Comparison of ENCODE assay signal across 19 cellular contexts in the genomic region with DNA sequence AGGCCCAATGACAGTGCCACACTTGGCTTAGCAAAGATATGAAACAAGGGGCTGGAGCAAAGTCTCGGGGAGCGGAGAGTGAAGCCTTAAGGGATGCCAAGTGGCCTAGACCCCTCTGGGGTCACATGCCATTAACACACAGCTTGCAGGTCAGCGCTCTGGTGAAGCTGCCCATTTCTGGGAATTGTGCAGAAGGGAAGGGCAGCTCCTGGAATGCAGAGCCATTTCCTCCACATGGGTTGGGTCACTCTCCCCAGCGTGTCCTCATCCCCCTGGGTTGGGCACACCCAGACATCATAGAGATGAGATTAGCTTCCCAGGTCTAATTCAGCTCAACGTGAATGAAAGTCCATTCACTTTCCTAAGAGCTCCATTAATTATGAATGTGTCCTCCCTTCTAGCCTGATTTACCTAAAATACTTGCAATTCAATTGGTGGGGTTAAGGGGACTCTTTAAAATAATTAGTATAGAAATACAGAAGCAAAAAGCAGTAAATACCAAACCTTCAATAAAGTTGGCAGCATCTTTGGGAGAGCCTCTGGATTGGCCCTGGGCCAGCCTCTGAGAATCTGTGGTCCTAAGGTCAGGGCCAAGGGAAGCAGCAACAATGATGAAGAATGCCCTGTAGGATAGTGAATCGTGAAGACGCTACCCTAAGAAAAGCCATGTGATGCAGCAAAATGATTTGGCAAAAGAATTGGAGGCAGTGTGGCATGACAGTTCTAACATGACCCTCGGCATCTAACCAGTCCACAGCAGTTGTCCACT. TPM values are rescaled to one million over a fixed set of nuclear protein-coding genes. Genes with fewer than 3 reads are reported as not detected.
DNase-seq lines count a peak whose midpoint lies in the region; ATAC-seq and TF ChIP-seq lines count a peak whose summit lies in the region.
"Had no signal": no experiment of that assay in that cellular context is flagged by ENCODE, and none has a peak within 500 bp of the region (broad histone marks: within the 10 kb centered on the region; RNA-seq: fewer than 3 reads in every experiment).

No MANE protein-coding gene starts in this region.

- H3K9me3 ChIP-seq in SJSA1 (replicated peaks) (no peaks in the 10 kb centered on the region; the same call in 1 of the 2 replicates), right atrium auricular region (no peaks in the 10 kb centered on the region), neuronal stem cell (replicated peaks in 1 of 2; ENCODE audit: control insufficient read depth in 2 of 2, insufficient read depth in 1 of 2, low read depth in 1 of 2, low read length in 2 of 2) (no peaks in the 10 kb centered on the region)

- no peak overlapping the region for H2BK12ac ChIP-seq in neuronal stem cell (ENCODE audit: low read length)

- peaks cover 2% of the 10 kb centered on the region for H3K4me1 Mint-ChIP-seq in progenitor cell of endocrine pancreas (ENCODE audit: low read depth)
- H3K4me1 Mint-ChIP-seq: CD8-positive, alpha-beta memory T cell had no signal

- peaks cover 3% of the 10 kb centered on the region for H3K36me3 Mint-ChIP-seq in progenitor cell of endocrine pancreas (ENCODE audit: insufficient read depth)
- H3K36me3 Mint-ChIP-seq: CD8-positive, alpha-beta memory T cell had no signal

- peaks cover 46% of the 10 kb centered on the region for H3K36me3 ChIP-seq in SJSA1
- no peaks in the 10 kb centered on the region for H3K36me3 ChIP-seq in right atrium auricular region
- H3K36me3 ChIP-seq in neuronal stem cell (replicated peaks in 1 of 2; ENCODE audit: control insufficient read depth in 2 of 2, insufficient read depth in 2 of 2, low read length in 2 of 2) = no peaks in the 10 kb centered on the region

- no peak overlapping the region for H3K4me3 Mint-ChIP-seq in progenitor cell of endocrine pancreas (ENCODE audit: low read depth)
- H3K4me3 Mint-ChIP-seq: CD8-positive, alpha-beta memory T cell had no signal

- H3K9ac ChIP-seq in neuronal stem cell (ENCODE audit: low read depth, low read length, poor library complexity) = no peak overlapping the region

- no peak overlapping the region for H2AFZ ChIP-seq in neuronal stem cell (ENCODE audit: low read length)

- no peak overlapping the region for H2BK120ac ChIP-seq in neuronal stem cell (ENCODE audit: low read depth, low read length)

- no peak overlapping the region for H3K4me2 ChIP-seq in neuronal stem cell (ENCODE audit: insufficient read depth, low read length, poor library complexity, severe bottlenecking)

- H3K23ac ChIP-seq in neuronal stem cell (ENCODE audit: low read depth, low read length, poor library complexity) = no peak overlapping the region

- H3K18ac ChIP-seq in neuronal stem cell (ENCODE audit: low read length) = no peak overlapping the region

- H3K4me3 ChIP-seq in SJSA1 = no peak overlapping the region
- H3K4me3 ChIP-seq in right atrium auricular region = no peak overlapping the region
- no peak overlapping the region for H3K4me3 ChIP-seq in neuronal stem cell (ENCODE audit: low read length in 2 of 2)
- H3K4me3 ChIP-seq: BLaER1 treated with 17β-estradiol and CSF1 and Interleukin-3, amounts not matched to agents 10 nM and 100 nM; K562 had no signal

- no peak overlapping the region for H4K91ac ChIP-seq in neuronal stem cell (ENCODE audit: low read depth, low read length, poor library complexity)

- H3K27ac Mint-ChIP-seq in progenitor cell of endocrine pancreas = peak overlapping the region; percentile 42
- H3K27ac Mint-ChIP-seq: CD8-positive, alpha-beta memory T cell had no signal

- H3K9me3 Mint-ChIP-seq in progenitor cell of endocrine pancreas (ENCODE audit: low read depth) = peaks cover 4% of the 10 kb centered on the region
- H3K9me3 Mint-ChIP-seq: CD8-positive, alpha-beta memory T cell had no signal

- ATAC-seq in HG02759 (IDR thresholded peaks at IDR 0.05; ENCODE audit: unreplicated experiment) = no peak
- ATAC-seq: K562 had no signal

- no peak overlapping the region for H2AK5ac ChIP-seq in neuronal stem cell (ENCODE audit: low read depth, low read length)

- no peak for DNase-seq in SJSA1 (ENCODE audit: low read depth in 1 of 2, low spot score in 2 of 2)
- no peak for DNase-seq in caudate nucleus (lab: John Stamatoyannopoulos, UW)
- no peak for DNase-seq in right atrium auricular region (ENCODE audit: low spot score)
- DNase-seq in progenitor cell of endocrine pancreas (ENCODE audit: low spot score, unreplicated experiment) = no peak
- DNase-seq in stimulated activated CD4-positive, alpha-beta T cell treated with anti-CD3 and anti-CD28 coated beads, Interleukin-12 subunit alpha, Interleukin-12 subunit beta, amount 100 ng/mL, for 4 hours = no peak
- no peak for DNase-seq in neuronal stem cell (ENCODE audit: low spot score)
- no peak for DNase-seq in middle frontal gyrus (ENCODE audit: extremely low spot score, low spot score)
- DNase-seq: CD8-positive, alpha-beta memory T cell; NCI-H1105; NCI-H2081 treated with DMSO at 0.1 percent for 48 hours; NCI-H510A; NCI-H748 treated with DMSO at 0.1 percent for 48 hours; NK-92 treated with Interleukin-12 subunit alpha and Interleukin-12 subunit beta, amount 100 ng/mL, for 24 hours; SHP77 treated with DMSO at 0.1 percent for 48 hours had no signal

- H3K27ac ChIP-seq in SJSA1 (peak overlapping the region; percentile 88), caudate nucleus (ENCODE audit: low read depth, low read length) (peak overlapping the region; percentile 84), right atrium auricular region (peak overlapping the region; percentile 79 to 95), neuronal stem cell (replicated peaks; ENCODE audit: low read length) (no peak overlapping the region)

- H3K27me3 ChIP-seq in SJSA1 (replicated peaks) = no peaks in the 10 kb centered on the region
- no peaks in the 10 kb centered on the region for H3K27me3 ChIP-seq in right atrium auricular region
- H3K27me3 ChIP-seq in neuronal stem cell (ENCODE audit: control insufficient read depth in 3 of 3, insufficient read depth in 3 of 3, low read depth in 1 of 3, low read length in 3 of 3) = no peaks in the 10 kb centered on the region
- H3K27me3 ChIP-seq: BLaER1 treated with 17β-estradiol and CSF1 and Interleukin-3, amounts not matched to agents 10 nM and 100 nM had no signal

- H4K8ac ChIP-seq in neuronal stem cell (ENCODE audit: low read depth, low read length) = no peak overlapping the region

- no CpG with 5 or more reads among the region's 8 CpGs for WGBS in neuronal stem cell (ENCODE audit: extremely low coverage in 2 of 2, insufficient read length in 2 of 2, insufficient replicate concordance in 1 of 2), 2 donors

- no peak for TF ChIP-seq CTCF in right atrium auricular region (IDR thresholded peaks at IDR 0.05)
- no peak for TF ChIP-seq CTCF in progenitor cell of endocrine pancreas (IDR thresholded peaks at IDR 0.05; ENCODE audit: unreplicated experiment)

- H2BK15ac ChIP-seq in neuronal stem cell (ENCODE audit: low read length) = no peak overlapping the region

- no peak overlapping the region for H3K4ac ChIP-seq in neuronal stem cell (ENCODE audit: low read length)

- H3K14ac ChIP-seq in neuronal stem cell (ENCODE audit: low read length) = no peak overlapping the region

- H3K79me1 ChIP-seq in neuronal stem cell (ENCODE audit: low read depth, low read length) = peaks cover 3% of the 10 kb centered on the region

- H3K27me3 Mint-ChIP-seq in progenitor cell of endocrine pancreas = no peaks in the 10 kb centered on the region

- no peak overlapping the region for H2BK5ac ChIP-seq in neuronal stem cell (ENCODE audit: low read length)

- H3K4me1 ChIP-seq in SJSA1 (replicated peaks) (peaks cover 65% of the 10 kb centered on the region), right atrium auricular region (peaks cover 0 to 100% of the 10 kb centered on the region in 2 donors), neuronal stem cell (ENCODE audit: control insufficient read depth in 2 of 2, insufficient read depth in 1 of 2, low read depth in 1 of 2, low read length in 2 of 2) (peaks cover 0 to 9% of the 10 kb centered on the region in 2 donors)

RNA-seq across cellular contexts. Expression of gene MRAS, which starts 17.8 kb away (rescaled TPM):
- 75.6 and 155 TPM in 2 replicates for total RNA-seq in SJSA1 (2014; rRNA removed; shearing (Covaris generic))
- 100 to 1,000 TPM; 174 to 288 TPM for total RNA-seq in right atrium auricular region
- total RNA-seq in progenitor cell of endocrine pancreas = 25.1 and 27.7 TPM in 2 replicates
- 16.3 TPM for polyA plus RNA-seq in neuronal stem cell (2013, experiment 1 of 2)
- 16.1 TPM for polyA plus RNA-seq in neuronal stem cell (2013, experiment 2 of 2)

RNA-seq across cellular contexts. Expression of gene NME9, which starts 36.5 kb away (rescaled TPM):
- total RNA-seq in SJSA1 (2014; rRNA removed; shearing (Covaris generic)) = 0.13 TPM in 1 of 2 replicates, not detected in the other
- total RNA-seq in right atrium auricular region (not detected), progenitor cell of endocrine pancreas (2.3 and 2.4 TPM in 2 replicates)
- polyA plus RNA-seq in neuronal stem cell (2013, experiment 1 of 2) = 1.7 TPM
- polyA plus RNA-seq in neuronal stem cell (2013, experiment 2 of 2) = 1.9 TPM
- total RNA-seq: A673; CD8-positive, alpha-beta memory T cell; H1; K562 had no signal
